20 cellular contexts compared by ENCODE assay signal in the genomic region with DNA sequence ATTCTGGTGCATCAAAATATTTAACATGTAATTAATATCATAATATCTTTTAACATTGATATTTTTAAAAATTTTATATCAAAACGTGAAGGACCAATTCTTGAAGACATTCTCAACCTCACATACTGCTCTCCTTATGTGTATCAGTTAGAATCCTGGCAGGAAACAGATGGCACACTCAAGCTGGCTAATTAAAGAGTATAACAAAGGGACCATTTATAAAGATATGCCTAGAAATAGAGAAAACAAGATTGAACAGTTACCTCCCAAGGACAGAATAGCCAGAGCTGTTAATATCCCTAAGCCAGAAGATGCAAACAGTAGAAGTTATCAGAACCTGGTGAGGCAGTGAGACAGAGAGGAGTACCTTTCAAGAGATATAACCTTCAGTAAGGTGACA.
"Had no signal": no experiment of that assay in that cellular context is flagged by ENCODE, and none has a peak within 500 bp of the region (broad histone marks: within the 10 kb centered on the region; RNA-seq: fewer than 3 reads in every experiment).

No MANE protein-coding gene starts in this region.

- H3K36me3 Mint-ChIP-seq: activated CD8-positive, alpha-beta memory T cell treated with anti-CD3 and anti-CD28 coated beads, Interleukin-2, amount 10 ng/mL, durations not matched to agents 7 days and 5 days; immature natural killer cell; stimulated activated naive B cell treated with anti-CD40 and anti-IgM and Interleukin-4, amounts not matched to agents 10 μg/mL and 1 μg/mL and 100 μg/mL, for 72 hours had no signal

- H3K4me1 ChIP-seq: left ventricle myocardium inferior, spleen, upper lobe of right lung had no signal

- H3K27me3 Mint-ChIP-seq: activated CD4-positive, alpha-beta memory T cell treated with anti-CD3 and anti-CD28 coated beads, Interleukin-2, amount 10 ng/mL, durations not matched to agents 7 days and 5 days; activated CD8-positive, alpha-beta memory T cell treated with anti-CD3 and anti-CD28 coated beads, Interleukin-2, amount 10 ng/mL, durations not matched to agents 7 days and 5 days; activated naive CD8-positive, alpha-beta T cell; stimulated activated naive B cell treated with anti-CD40 and anti-IgM and Interleukin-4, amounts not matched to agents 10 μg/mL and 1 μg/mL and 100 μg/mL, for 72 hours had no signal

- H3K4me3 ChIP-seq: left ventricle myocardium inferior, spleen, upper lobe of right lung had no signal

- H3K27me3 ChIP-seq: spleen, upper lobe of right lung had no signal

- H3K36me3 ChIP-seq: left ventricle myocardium inferior, spleen, upper lobe of right lung had no signal

- DNase-seq: activated CD4-positive, alpha-beta memory T cell treated with anti-CD3 and anti-CD28 coated beads, Interleukin-2, amount 10 ng/mL, durations not matched to agents 7 days and 5 days; activated CD4-positive, alpha-beta T cell treated with anti-CD3 and anti-CD28 coated beads for 48 hours; activated CD4-positive, CD25-positive, alpha-beta regulatory T cell; activated CD8-positive, alpha-beta memory T cell treated with anti-CD3 and anti-CD28 coated beads, Interleukin-2, amount 10 ng/mL, durations not matched to agents 7 days and 5 days; cortex of kidney; effector CD4-positive, alpha-beta T cell; immature natural killer cell; kidney glomerular epithelial cell; left ventricle myocardium inferior; mammary epithelial cell; midbrain; nephron progenitor cell; occipital lobe; posterior cingulate gyrus; retina; spleen; stimulated activated naive B cell treated with anti-CD40 and anti-IgM and Interleukin-4, amounts not matched to agents 10 μg/mL and 1 μg/mL and 100 μg/mL, for 72 hours; upper lobe of right lung had no signal

- H3K27ac ChIP-seq: left ventricle myocardium inferior, spleen, upper lobe of right lung had no signal

- H3K4me3 Mint-ChIP-seq: activated CD4-positive, alpha-beta memory T cell treated with anti-CD3 and anti-CD28 coated beads, Interleukin-2, amount 10 ng/mL, durations not matched to agents 7 days and 5 days; activated CD8-positive, alpha-beta memory T cell treated with anti-CD3 and anti-CD28 coated beads, Interleukin-2, amount 10 ng/mL, durations not matched to agents 7 days and 5 days; activated naive CD8-positive, alpha-beta T cell; immature natural killer cell; nephron progenitor cell; stimulated activated naive B cell treated with anti-CD40 and anti-IgM and Interleukin-4, amounts not matched to agents 10 μg/mL and 1 μg/mL and 100 μg/mL, for 72 hours had no signal

- ATAC-seq: activated CD8-positive, alpha-beta memory T cell treated with anti-CD3 and anti-CD28 coated beads, Interleukin-2, amount 10 ng/mL, durations not matched to agents 7 days and 5 days; esophagus mucosa; stimulated activated naive B cell treated with anti-CD40 and anti-IgM and Interleukin-4, amounts not matched to agents 10 μg/mL and 1 μg/mL and 100 μg/mL, for 72 hours; upper lobe of right lung had no signal

- H3K27ac Mint-ChIP-seq: activated CD4-positive, alpha-beta memory T cell treated with anti-CD3 and anti-CD28 coated beads, Interleukin-2, amount 10 ng/mL, durations not matched to agents 7 days and 5 days; activated CD8-positive, alpha-beta memory T cell treated with anti-CD3 and anti-CD28 coated beads, Interleukin-2, amount 10 ng/mL, durations not matched to agents 7 days and 5 days; activated naive CD8-positive, alpha-beta T cell; immature natural killer cell; nephron progenitor cell; stimulated activated naive B cell treated with anti-CD40 and anti-IgM and Interleukin-4, amounts not matched to agents 10 μg/mL and 1 μg/mL and 100 μg/mL, for 72 hours had no signal

- H3K9me3 ChIP-seq: left ventricle myocardium inferior, upper lobe of right lung had no signal

- H3K9me3 Mint-ChIP-seq: activated CD4-positive, alpha-beta memory T cell treated with anti-CD3 and anti-CD28 coated beads, Interleukin-2, amount 10 ng/mL, durations not matched to agents 7 days and 5 days; nephron progenitor cell had no signal

- H3K4me1 Mint-ChIP-seq: activated CD4-positive, alpha-beta memory T cell treated with anti-CD3 and anti-CD28 coated beads, Interleukin-2, amount 10 ng/mL, durations not matched to agents 7 days and 5 days; activated CD8-positive, alpha-beta memory T cell treated with anti-CD3 and anti-CD28 coated beads, Interleukin-2, amount 10 ng/mL, durations not matched to agents 7 days and 5 days; immature natural killer cell; nephron progenitor cell; stimulated activated naive B cell treated with anti-CD40 and anti-IgM and Interleukin-4, amounts not matched to agents 10 μg/mL and 1 μg/mL and 100 μg/mL, for 72 hours had no signal
